14 cellular contexts compared by ENCODE assay signal in the genomic region with DNA sequence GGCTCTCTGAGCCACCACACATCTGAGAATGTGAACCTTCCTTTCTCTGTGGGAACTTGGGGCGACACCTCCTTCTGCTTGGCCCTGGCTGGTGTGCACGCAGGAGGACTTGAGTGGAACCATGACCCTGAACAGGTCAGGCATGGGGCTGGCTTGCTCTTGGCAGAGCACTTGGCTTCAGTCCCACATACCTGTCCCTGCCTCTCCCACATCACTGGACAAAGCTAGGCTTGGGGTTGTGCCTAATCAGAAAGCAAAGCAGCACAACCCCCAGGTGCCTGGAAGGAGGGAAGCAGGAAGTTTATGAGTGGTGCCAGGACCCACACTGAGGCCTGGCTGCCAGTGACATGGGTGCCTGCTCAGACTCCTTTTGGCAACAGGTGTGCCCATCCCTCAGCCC. TPM values are rescaled to one million over a fixed set of nuclear protein-coding genes. Genes with fewer than 3 reads are reported as not detected.
"Had no signal": no experiment of that assay in that cellular context is flagged by ENCODE, and none has a peak within 500 bp of the region (broad histone marks: within the 10 kb centered on the region; RNA-seq: fewer than 3 reads in every experiment).

No MANE protein-coding gene starts in this region.

- H3K27ac Mint-ChIP-seq: activated CD4-positive, alpha-beta memory T cell treated with anti-CD3 and anti-CD28 coated beads, Interleukin-2, amount 10 ng/mL, durations not matched to agents 7 days and 5 days; activated naive CD8-positive, alpha-beta T cell treated with anti-CD3 and anti-CD28 coated beads for 36 hours; endodermal cell; immature natural killer cell; naive thymus-derived CD4-positive, alpha-beta T cell; stimulated activated naive B cell treated with anti-CD40 and anti-IgM and Interleukin-4, amounts not matched to agents 10 μg/mL and 1 μg/mL and 100 μg/mL, for 72 hours had no signal

- H3K9me3 ChIP-seq: esophagus muscularis mucosa had no signal

- H3K4me3 Mint-ChIP-seq: activated CD4-positive, alpha-beta memory T cell treated with anti-CD3 and anti-CD28 coated beads, Interleukin-2, amount 10 ng/mL, durations not matched to agents 7 days and 5 days; activated naive CD8-positive, alpha-beta T cell treated with anti-CD3 and anti-CD28 coated beads for 36 hours; endodermal cell; immature natural killer cell; naive thymus-derived CD4-positive, alpha-beta T cell; stimulated activated naive B cell treated with anti-CD40 and anti-IgM and Interleukin-4, amounts not matched to agents 10 μg/mL and 1 μg/mL and 100 μg/mL, for 72 hours had no signal

- DNase-seq: activated CD4-positive, alpha-beta memory T cell treated with anti-CD3 and anti-CD28 coated beads, Interleukin-2, amount 10 ng/mL, durations not matched to agents 7 days and 5 days; activated gamma-delta T cell treated with Interleukin-2 at 50 U/mL for 16 hours; activated naive CD8-positive, alpha-beta T cell treated with anti-CD3 and anti-CD28 coated beads for 36 hours; activated T-cell treated with anti-CD3 and anti-CD28 coated beads, Interleukin-2, amount 50 U/mL, for 48 hours; dermis blood vessel endothelial cell; endodermal cell; immature natural killer cell; midbrain; naive thymus-derived CD4-positive, alpha-beta T cell; stimulated activated CD4-positive, alpha-beta T cell treated with anti-CD3 and anti-CD28 coated beads, Interleukin-2, amount 100 ng/mL, for 24 hours; stimulated activated naive B cell treated with anti-CD40 and anti-IgM and Interleukin-4, amounts not matched to agents 10 μg/mL and 1 μg/mL and 100 μg/mL, for 72 hours; T-helper 9 cell had no signal

- H3K36me3 ChIP-seq: esophagus muscularis mucosa had no signal

- H3K27me3 Mint-ChIP-seq: activated naive CD8-positive, alpha-beta T cell treated with anti-CD3 and anti-CD28 coated beads for 36 hours had no signal

- H3K36me3 Mint-ChIP-seq: activated naive CD8-positive, alpha-beta T cell treated with anti-CD3 and anti-CD28 coated beads for 36 hours; immature natural killer cell; naive thymus-derived CD4-positive, alpha-beta T cell; stimulated activated naive B cell treated with anti-CD40 and anti-IgM and Interleukin-4, amounts not matched to agents 10 μg/mL and 1 μg/mL and 100 μg/mL, for 72 hours had no signal

- H3K9me3 Mint-ChIP-seq: activated CD4-positive, alpha-beta memory T cell treated with anti-CD3 and anti-CD28 coated beads, Interleukin-2, amount 10 ng/mL, durations not matched to agents 7 days and 5 days; activated naive CD8-positive, alpha-beta T cell treated with anti-CD3 and anti-CD28 coated beads for 36 hours; endodermal cell had no signal

- H3K4me3 ChIP-seq: esophagus muscularis mucosa had no signal

- ATAC-seq: naive thymus-derived CD4-positive, alpha-beta T cell; sciatic nerve; stimulated activated naive B cell treated with anti-CD40 and anti-IgM and Interleukin-4, amounts not matched to agents 10 μg/mL and 1 μg/mL and 100 μg/mL, for 72 hours had no signal

RNA-seq across cellular contexts. Expression of gene GADD45G, which starts 13.2 kb away (rescaled TPM):
- total RNA-seq: dermis blood vessel endothelial cell had no signal
